ENCODE assay signal across 12 cellular contexts in genomic region chr6:125717120-125717731, GRCh38. TPM values are rescaled to one million over a fixed set of nuclear protein-coding genes. Genes with fewer than 3 reads are reported as not detected.
DNase-seq lines count a peak whose midpoint lies in the region; ATAC-seq and TF ChIP-seq lines count a peak whose summit lies in the region.
"Had no signal": no experiment of that assay in that cellular context is flagged by ENCODE, and none has a peak within 500 bp of the region (broad histone marks: within the 10 kb centered on the region; RNA-seq: fewer than 3 reads in every experiment).

No MANE protein-coding gene starts in this region.

- TF ChIP-seq RAD21 in Ishikawa (IDR thresholded peaks at IDR 0.05; ENCODE audit: low read depth), result no peak

- in situ Hi-C loops in gastrocnemius medialis (cut with MboI; ENCODE audit: low sequenced_read_pairs in 4 of 4), result no loop called here

- peak overlapping the region in 1 of 2 donors; percentile 13 for H3K27ac Mint-ChIP-seq in stimulated activated naive CD8-positive, alpha-beta T cell treated with anti-CD3 and anti-CD28 coated beads, Interleukin-15, amount 100 ng/mL, for 72 hours
- H3K27ac Mint-ChIP-seq in mesothelial cell of epicardium, result no peak overlapping the region

- H3K27me3 ChIP-seq in gastrocnemius medialis, result no peaks in the 10 kb centered on the region
- H3K27me3 ChIP-seq: heart right ventricle had no signal

- TF ChIP-seq EP300 in Ishikawa (IDR thresholded peaks at IDR 0.05; ENCODE audit: borderline replicate concordance), result peak; percentile 21; the same call in 1 of the 2 replicates

- no peak overlapping the region for H3K27ac ChIP-seq in gastrocnemius medialis
- H3K27ac ChIP-seq: heart right ventricle had no signal

- H3K9me3 Mint-ChIP-seq in stimulated activated naive CD8-positive, alpha-beta T cell treated with anti-CD3 and anti-CD28 coated beads, Interleukin-15, amount 100 ng/mL, for 72 hours, result no peaks in the 10 kb centered on the region
- peaks cover 13% of the 10 kb centered on the region for H3K9me3 Mint-ChIP-seq in mesothelial cell of epicardium

- ATAC-seq in GM19397 (IDR thresholded peaks at IDR 0.05; ENCODE audit: unreplicated experiment) (peak; percentile 72), HG02885 (IDR thresholded peaks at IDR 0.05; ENCODE audit: poor library complexity, unreplicated experiment) (peak; percentile 89), gastrocnemius medialis (no peak)
- no peak for ATAC-seq in stimulated activated naive CD8-positive, alpha-beta T cell treated with anti-CD3 and anti-CD28 coated beads, Interleukin-15, amount 100 ng/mL, for 72 hours
- ATAC-seq: heart right ventricle had no signal

- peaks cover 15% of the 10 kb centered on the region for H3K4me1 Mint-ChIP-seq in stimulated activated naive CD8-positive, alpha-beta T cell treated with anti-CD3 and anti-CD28 coated beads, Interleukin-15, amount 100 ng/mL, for 72 hours
- H3K4me1 Mint-ChIP-seq in mesothelial cell of epicardium, result peaks cover 3% of the 10 kb centered on the region

- intact Hi-C loops in gastrocnemius medialis (cut with DNase I; ENCODE audit: low total_unique reads), result no loop called here

- TF ChIP-seq CTCF in gastrocnemius medialis (IDR thresholded peaks at IDR 0.05 in 4 of 5, conservative IDR thresholded peaks at IDR 0.05 in 1 of 5), result no peak
- TF ChIP-seq CTCF in mesothelial cell of epicardium (IDR thresholded peaks at IDR 0.05; ENCODE audit: unreplicated experiment), result no peak

- H3K36me3 Mint-ChIP-seq in mesothelial cell of epicardium, result no peaks in the 10 kb centered on the region

- no peaks in the 10 kb centered on the region for H3K9me3 ChIP-seq in gastrocnemius medialis

- no peaks in the 10 kb centered on the region for H3K4me1 ChIP-seq in gastrocnemius medialis

- no peak overlapping the region for H3K4me3 Mint-ChIP-seq in stimulated activated naive CD8-positive, alpha-beta T cell treated with anti-CD3 and anti-CD28 coated beads, Interleukin-15, amount 100 ng/mL, for 72 hours
- H3K4me3 Mint-ChIP-seq in mesothelial cell of epicardium, result no peak overlapping the region

- peaks cover 10% of the 10 kb centered on the region for H3K27me3 Mint-ChIP-seq in stimulated activated naive CD8-positive, alpha-beta T cell treated with anti-CD3 and anti-CD28 coated beads, Interleukin-15, amount 100 ng/mL, for 72 hours
- H3K27me3 Mint-ChIP-seq in mesothelial cell of epicardium (ENCODE audit: low read depth), result no peaks in the 10 kb centered on the region

- H3K36me3 ChIP-seq in gastrocnemius medialis, result no peaks in the 10 kb centered on the region
- H3K36me3 ChIP-seq: heart right ventricle had no signal

- TF ChIP-seq POLR2A in gastrocnemius medialis (IDR thresholded peaks at IDR 0.05), result no peak

- DNase-seq in EL (no peak), gastrocnemius medialis (no peak), mesothelial cell of epicardium (ENCODE audit: low spot score in 2 of 2, unreplicated experiment in 2 of 2) (no peak)
- no peak for DNase-seq in stimulated activated naive CD8-positive, alpha-beta T cell treated with anti-CD3 and anti-CD28 coated beads, Interleukin-15, amount 100 ng/mL, for 72 hours
- DNase-seq: activated T-cell treated with anti-CD3 and anti-CD28 coated beads, Interleukin-2, amount 50 U/mL, for 48 hours; heart right ventricle; NCI-H510A; small intestine had no signal

- H3K4me3 ChIP-seq in GM08714 (ENCODE audit: low read length), result peak overlapping the region; percentile 55; the same call in 1 of the 2 replicates
- no peak overlapping the region for H3K4me3 ChIP-seq in gastrocnemius medialis
- H3K4me3 ChIP-seq: heart right ventricle had no signal

TF ChIP-seq in Ishikawa, 13 proteins besides CTCF, POLR2A, EP300 and RAD21:
- no peak for TF ChIP-seq USF1 (IDR thresholded peaks at IDR 0.05)
- TF ChIP-seq TEAD4 (IDR thresholded peaks at IDR 0.05), result peak; percentile 74
- TF ChIP-seq MAX (IDR thresholded peaks at IDR 0.05), result no peak
- no peak for TF ChIP-seq TAF1 (IDR thresholded peaks at IDR 0.05; ENCODE audit: low read depth)
- no peak for TF ChIP-seq YY1 (IDR thresholded peaks at IDR 0.05; ENCODE audit: low read depth)
- TF ChIP-seq REST (IDR thresholded peaks at IDR 0.05; ENCODE audit: low read depth), result no peak
- TF ChIP-seq EGR1 (IDR thresholded peaks at IDR 0.05), result no peak
- no peak for TF ChIP-seq FOXM1 (IDR thresholded peaks at IDR 0.05; ENCODE audit: borderline replicate concordance, low read depth)
- no peak for TF ChIP-seq ZBTB7A (IDR thresholded peaks at IDR 0.05; ENCODE audit: low read depth)
- no peak for TF ChIP-seq CEBPB (IDR thresholded peaks at IDR 0.05)
- TF ChIP-seq TCF12 (IDR thresholded peaks at IDR 0.05; ENCODE audit: low read depth), result peak; percentile 12; the same call in 1 of the 2 replicates
- no peak for TF ChIP-seq CREB1 (IDR thresholded peaks at IDR 0.05; ENCODE audit: low read depth)
- peak; percentile 76 for TF ChIP-seq NFIC (IDR thresholded peaks at IDR 0.05)

RNA-seq across cellular contexts. Expression of gene HEY2, which starts 32.2 kb away (rescaled TPM):
- total RNA-seq in gastrocnemius medialis (1 to 10 TPM; 5.9 to 9.0 (median 7.4) TPM), mesothelial cell of epicardium (8.8 to 11.7 TPM (median 9.6 TPM) in 3 replicates)

Comparison
In these comparisons a context has a peak if more than half of its experiments do, and no peak if none do; other contexts are left out.
1. ATAC-seq: peak in GM19397 (single experiment) and HG02885 (single experiment); none in gastrocnemius medialis (0 of 2) and stimulated activated naive CD8-positive, alpha-beta T cell treated with anti-CD3 and anti-CD28 coated beads, Interleukin-15, amount 100 ng/mL, for 72 hours (single experiment).